ENCODE assay signal across 13 cellular contexts in genomic region chr6:88538130-88538706, GRCh38.
DNase-seq lines count a peak whose midpoint lies in the region; ATAC-seq and TF ChIP-seq lines count a peak whose summit lies in the region.
"Had no signal": no experiment of that assay in that cellular context is flagged by ENCODE, and none has a peak within 500 bp of the region (broad histone marks: within the 10 kb centered on the region; RNA-seq: fewer than 3 reads in every experiment).

No MANE protein-coding gene starts in this region.

- peaks cover 20% of the 10 kb centered on the region for H3K4me1 Mint-ChIP-seq in WTC11
- H3K4me1 Mint-ChIP-seq: CD4-positive, CD25-positive, alpha-beta regulatory T cell; nephron had no signal

- ATAC-seq in HG03442 (IDR thresholded peaks at IDR 0.05; ENCODE audit: unreplicated experiment) (peak; percentile 50), WTC11 (peak; percentile 82), GM18519 (IDR thresholded peaks at IDR 0.05; ENCODE audit: low FRiP score, unreplicated experiment) (no peak), HG02884 (IDR thresholded peaks at IDR 0.05; ENCODE audit: unreplicated experiment) (no peak), HG02981 (IDR thresholded peaks at IDR 0.05; ENCODE audit: unreplicated experiment) (no peak), GM21717 (IDR thresholded peaks at IDR 0.05; ENCODE audit: unreplicated experiment) (no peak)
- ATAC-seq: Panc1 had no signal

- peak; percentile 22 for DNase-seq in EH (ENCODE audit: low read depth)
- DNase-seq in WTC11 (ENCODE audit: low spot score), result peak; percentile 70
- DNase-seq in left kidney (ENCODE audit: low read depth, low spot score), result peak; percentile 90
- DNase-seq: activated T-cell treated with anti-CD3 and anti-CD28 coated beads, Interleukin-2, amount 50 U/mL, for 24 hours; CD4-positive, CD25-positive, alpha-beta regulatory T cell; NCI-H1930 had no signal

- CTCF ChIA-PET in WTC11 (lab: Charles Lee), result interaction anchor here (0.6 kb wide), 1 partner anchor 774 kb away, joined by 3 read pairs; no protein-coding TSS in a partner anchor

- peaks cover 6% of the 10 kb centered on the region; the same call in 1 of the 2 replicates for H3K27me3 Mint-ChIP-seq in WTC11 (ENCODE audit: low read depth)

- H3K36me3 Mint-ChIP-seq in WTC11, result no peaks in the 10 kb centered on the region

- H3K9me3 Mint-ChIP-seq in WTC11, result peaks cover 2% of the 10 kb centered on the region
- H3K9me3 Mint-ChIP-seq: activated T-cell treated with anti-CD3 and anti-CD28 coated beads, Interleukin-2, amount 50 U/mL, for 24 hours; nephron had no signal

- POLR2A ChIA-PET in WTC11 (lab: Charles Lee), result no interaction called here

- no peak overlapping the region for H3K27ac Mint-ChIP-seq in WTC11
- H3K27ac Mint-ChIP-seq: activated T-cell treated with anti-CD3 and anti-CD28 coated beads, Interleukin-2, amount 50 U/mL, for 24 hours; CD4-positive, CD25-positive, alpha-beta regulatory T cell; nephron had no signal

- H3K4me3 Mint-ChIP-seq in WTC11, result no peak overlapping the region
- H3K4me3 Mint-ChIP-seq: activated T-cell treated with anti-CD3 and anti-CD28 coated beads, Interleukin-2, amount 50 U/mL, for 24 hours; CD4-positive, CD25-positive, alpha-beta regulatory T cell; nephron had no signal

- TF ChIP-seq CTCF in WTC11 (IDR thresholded peaks at IDR 0.05), result no peak

TF ChIP-seq in WTC11, 78 proteins besides CTCF, POLR2A, EP300 and RAD21 (continues in another document):
- TF ChIP-seq ATF2 (CRISPR knock-in tag; IDR thresholded peaks at IDR 0.05; ENCODE audit: borderline replicate concordance, low read depth) (0 out of 2 replicates have a peak, but pooled peaks have one; percentile 45), ELF4 (CRISPR knock-in tag; IDR thresholded peaks at IDR 0.05; ENCODE audit: low read depth) (no peak), GTF2I (CRISPR knock-in tag; conservative IDR thresholded peaks at IDR 0.05) (no peak), FOXK1 (CRISPR knock-in tag; IDR thresholded peaks at IDR 0.05) (peak; percentile 81; the same call in 1 of the 2 replicates), ZNF317 (CRISPR knock-in tag; IDR thresholded peaks at IDR 0.05; ENCODE audit: borderline replicate concordance, low read depth) (no peak), CREM (CRISPR knock-in tag; IDR thresholded peaks at IDR 0.05) (peak; percentile 52; the same call in 1 of the 2 replicates), PRRX2 (CRISPR knock-in tag; IDR thresholded peaks at IDR 0.05) (no peak), ZNF423 (CRISPR knock-in tag; IDR thresholded peaks at IDR 0.05) (no peak), KAT7 (CRISPR knock-in tag; IDR thresholded peaks at IDR 0.05; ENCODE audit: borderline replicate concordance) (no peak), MLX (CRISPR knock-in tag; IDR thresholded peaks at IDR 0.05) (no peak), ATF3 (CRISPR knock-in tag; conservative IDR thresholded peaks at IDR 0.05) (no peak), SMAD3 (CRISPR knock-in tag; IDR thresholded peaks at IDR 0.05; ENCODE audit: borderline replicate concordance) (peak; percentile 94), GRHL2 (CRISPR knock-in tag; IDR thresholded peaks at IDR 0.05; ENCODE audit: insufficient replicate concordance, severe bottlenecking) (no peak), NFE2L1 (CRISPR knock-in tag; IDR thresholded peaks at IDR 0.05) (peak; percentile 92), NR2C2 (CRISPR knock-in tag; IDR thresholded peaks at IDR 0.05) (0 out of 2 replicates have a peak, but pooled peaks have one; percentile 49), ZBTB21 (CRISPR knock-in tag; IDR thresholded peaks at IDR 0.05; ENCODE audit: borderline replicate concordance) (peak; percentile 90), ZNF425 (CRISPR knock-in tag; conservative IDR thresholded peaks at IDR 0.05) (no peak), PREB (CRISPR knock-in tag; IDR thresholded peaks at IDR 0.05; ENCODE audit: borderline replicate concordance) (no peak)
- TF ChIP-seq, protein P1, sequence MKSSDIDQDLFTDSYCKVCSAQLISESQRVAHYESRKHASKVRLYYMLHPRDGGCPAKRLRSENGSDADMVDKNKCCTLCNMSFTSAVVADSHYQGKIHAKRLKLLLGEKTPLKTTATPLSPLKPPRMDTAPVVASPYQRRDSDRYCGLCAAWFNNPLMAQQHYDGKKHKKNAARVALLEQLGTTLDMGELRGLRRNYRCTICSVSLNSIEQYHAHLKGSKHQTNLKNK (CRISPR knock-in tag; IDR thresholded peaks at IDR 0.05), result no peak
- TF ChIP-seq, protein P2, sequence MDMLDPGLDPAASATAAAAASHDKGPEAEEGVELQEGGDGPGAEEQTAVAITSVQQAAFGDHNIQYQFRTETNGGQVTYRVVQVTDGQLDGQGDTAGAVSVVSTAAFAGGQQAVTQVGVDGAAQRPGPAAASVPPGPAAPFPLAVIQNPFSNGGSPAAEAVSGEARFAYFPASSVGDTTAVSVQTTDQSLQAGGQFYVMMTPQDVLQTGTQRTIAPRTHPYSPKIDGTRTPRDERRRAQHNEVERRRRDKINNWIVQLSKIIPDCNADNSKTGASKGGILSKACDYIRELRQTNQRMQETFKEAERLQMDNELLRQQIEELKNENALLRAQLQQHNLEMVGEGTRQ (CRISPR knock-in tag; IDR thresholded peaks at IDR 0.05), result no peak
- TF ChIP-seq, protein P3, sequence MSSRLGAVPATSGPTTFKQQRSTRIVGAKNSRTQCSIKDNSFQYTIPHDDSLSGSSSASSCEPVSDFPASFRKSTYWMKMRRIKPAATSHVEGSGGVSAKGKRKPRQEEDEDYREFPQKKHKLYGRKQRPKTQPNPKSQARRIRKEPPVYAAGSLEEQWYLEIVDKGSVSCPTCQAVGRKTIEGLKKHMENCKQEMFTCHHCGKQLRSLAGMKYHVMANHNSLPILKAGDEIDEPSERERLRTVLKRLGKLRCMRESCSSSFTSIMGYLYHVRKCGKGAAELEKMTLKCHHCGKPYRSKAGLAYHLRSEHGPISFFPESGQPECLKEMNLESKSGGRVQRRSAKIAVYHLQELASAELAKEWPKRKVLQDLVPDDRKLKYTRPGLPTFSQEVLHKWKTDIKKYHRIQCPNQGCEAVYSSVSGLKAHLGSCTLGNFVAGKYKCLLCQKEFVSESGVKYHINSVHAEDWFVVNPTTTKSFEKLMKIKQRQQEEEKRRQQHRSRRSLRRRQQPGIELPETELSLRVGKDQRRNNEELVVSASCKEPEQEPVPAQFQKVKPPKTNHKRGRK (CRISPR knock-in tag; IDR thresholded peaks at IDR 0.05; ENCODE audit: borderline replicate concordance), result no peak

Comparison
In these comparisons a context has a peak if more than half of its experiments do, and no peak if none do; other contexts are left out.
1. DNase-seq: peak in every context shown above with its lines; median percentile 90 in left kidney; 70 in WTC11; 22 in EH.
2. ATAC-seq: peak in HG03442 (single experiment) and WTC11 (single experiment); none in GM18519 (single experiment), HG02884 (single experiment), HG02981 (single experiment) and GM21717 (single experiment).